In genomic region chr3:37162501-37163245, GRCh38 we compare ENCODE assay signal across 11 cellular contexts. TPM values are rescaled to one million over a fixed set of nuclear protein-coding genes. Genes with fewer than 3 reads are reported as not detected.
DNase-seq lines count a peak whose midpoint lies in the region; ATAC-seq lines count a peak whose summit lies in the region.
"Had no signal": no experiment of that assay in that cellular context is flagged by ENCODE, and none has a peak within 500 bp of the region (broad histone marks: within the 10 kb centered on the region; RNA-seq: fewer than 3 reads in every experiment).

No MANE protein-coding gene starts in this region.

- peak overlapping the region in 9 of 11 experiments; percentile 3 to 76 (median 55); a peak in 13 of 22 replicates for H3K27ac ChIP-seq in BLaER1 treated with 17β-estradiol and CSF1 and Interleukin-3, amounts not matched to agents 10 nM and 100 nM
- H3K27ac ChIP-seq: vagina had no signal

- H4K20me1 ChIP-seq in BLaER1 treated with 17β-estradiol and CSF1 and Interleukin-3, amounts not matched to agents 10 nM and 100 nM, result peaks cover 0 to 15% (median 0%) of the 10 kb centered on the region in 11 experiments; a peak in 3 of 22 replicates

- peak overlapping the region; percentile 86 for H3K27ac Mint-ChIP-seq in activated T-helper 17 cell treated with anti-CD3 and anti-CD28 coated beads, Interleukin-2, amount 50 U/mL, for 72 hours

- H3K27me3 ChIP-seq in BLaER1 treated with 17β-estradiol and CSF1 and Interleukin-3, amounts not matched to agents 10 nM and 100 nM, result no peaks in the 10 kb centered on the region
- H3K27me3 ChIP-seq: vagina had no signal

- H3K9me3 Mint-ChIP-seq in activated T-helper 17 cell treated with anti-CD3 and anti-CD28 coated beads, Interleukin-2, amount 50 U/mL, for 72 hours, result no peaks in the 10 kb centered on the region

- DNase-seq in retina (no peak), anterior cingulate cortex (lab: John Stamatoyannopoulos, UW) (no peak), A172 (ENCODE audit: low spot score) (no peak)
- DNase-seq in effector CD4-positive, alpha-beta T cell, result no peak
- DNase-seq: DMS79 treated with DMSO at 0.1 percent for 48 hours, NCI-H1092 had no signal

- H3K27me3 Mint-ChIP-seq in activated T-helper 17 cell treated with anti-CD3 and anti-CD28 coated beads, Interleukin-2, amount 50 U/mL, for 72 hours, result no peaks in the 10 kb centered on the region

- peaks cover 66% of the 10 kb centered on the region for H3K36me3 Mint-ChIP-seq in activated T-helper 17 cell treated with anti-CD3 and anti-CD28 coated beads, Interleukin-2, amount 50 U/mL, for 72 hours (ENCODE audit: low read depth)

- peaks cover 27% of the 10 kb centered on the region for H3K4me1 Mint-ChIP-seq in activated T-helper 17 cell treated with anti-CD3 and anti-CD28 coated beads, Interleukin-2, amount 50 U/mL, for 72 hours

- peak overlapping the region; percentile 58 for H3K4me3 Mint-ChIP-seq in activated T-helper 17 cell treated with anti-CD3 and anti-CD28 coated beads, Interleukin-2, amount 50 U/mL, for 72 hours

- peak; percentile 61 for ATAC-seq in GM19397 (IDR thresholded peaks at IDR 0.05; ENCODE audit: unreplicated experiment)
- peak; percentile 62 for ATAC-seq in HG03060 (IDR thresholded peaks at IDR 0.05; ENCODE audit: low read depth, unreplicated experiment)
- peak; percentile 79 for ATAC-seq in activated T-helper 17 cell treated with anti-CD3 and anti-CD28 coated beads, Interleukin-2, amount 50 U/mL, for 72 hours (replicated peaks)

- peak overlapping the region; percentile 33 to 65 (median 50) for H3K4me2 ChIP-seq in BLaER1 treated with 17β-estradiol and CSF1 and Interleukin-3, amounts not matched to agents 10 nM and 100 nM

- peaks cover 17 to 31% (median 27%) of the 10 kb centered on the region in 10 experiments for H3K4me1 ChIP-seq in BLaER1 treated with 17β-estradiol and CSF1 and Interleukin-3, amounts not matched to agents 10 nM and 100 nM

- H3K9me3 ChIP-seq in BLaER1 treated with 17β-estradiol and CSF1 and Interleukin-3, amounts not matched to agents 10 nM and 100 nM (replicated peaks in 1 of 11), result peaks cover 0 to 40% (median 29%) of the 10 kb centered on the region in 11 experiments; a peak in 19 of 22 replicates
- H3K9me3 ChIP-seq: vagina had no signal

- H3K4me3 ChIP-seq in BLaER1 treated with 17β-estradiol and CSF1 and Interleukin-3, amounts not matched to agents 10 nM and 100 nM, result no peak overlapping the region; a peak in 2 of 20 replicates
- H3K4me3 ChIP-seq: vagina had no signal

- peaks cover 43 to 69% (median 52%) of the 10 kb centered on the region in 11 experiments for H3K36me3 ChIP-seq in BLaER1 treated with 17β-estradiol and CSF1 and Interleukin-3, amounts not matched to agents 10 nM and 100 nM
- H3K36me3 ChIP-seq: vagina had no signal

- H3K9ac ChIP-seq in BLaER1 treated with 17β-estradiol and CSF1 and Interleukin-3, amounts not matched to agents 10 nM and 100 nM, result peak overlapping the region in 4 of 11 experiments; percentile 10 to 24 (median 16); a peak in 3 of 22 replicates

RNA-seq across cellular contexts. Expression of gene LRRFIP2, which starts 11.7 kb away (rescaled TPM):
- total RNA-seq in activated T-helper 17 cell treated with anti-CD3 and anti-CD28 coated beads, Interleukin-2, amount 50 U/mL, for 72 hours, result 10 to 100 TPM; 36.6 to 41.3 TPM
- total RNA-seq in A172 (2014; rRNA removed; shearing (Covaris generic)), result 71.1 and 93.9 TPM in 2 replicates
